ENCODE assay signal across 1 cellular context in the genomic region with DNA sequence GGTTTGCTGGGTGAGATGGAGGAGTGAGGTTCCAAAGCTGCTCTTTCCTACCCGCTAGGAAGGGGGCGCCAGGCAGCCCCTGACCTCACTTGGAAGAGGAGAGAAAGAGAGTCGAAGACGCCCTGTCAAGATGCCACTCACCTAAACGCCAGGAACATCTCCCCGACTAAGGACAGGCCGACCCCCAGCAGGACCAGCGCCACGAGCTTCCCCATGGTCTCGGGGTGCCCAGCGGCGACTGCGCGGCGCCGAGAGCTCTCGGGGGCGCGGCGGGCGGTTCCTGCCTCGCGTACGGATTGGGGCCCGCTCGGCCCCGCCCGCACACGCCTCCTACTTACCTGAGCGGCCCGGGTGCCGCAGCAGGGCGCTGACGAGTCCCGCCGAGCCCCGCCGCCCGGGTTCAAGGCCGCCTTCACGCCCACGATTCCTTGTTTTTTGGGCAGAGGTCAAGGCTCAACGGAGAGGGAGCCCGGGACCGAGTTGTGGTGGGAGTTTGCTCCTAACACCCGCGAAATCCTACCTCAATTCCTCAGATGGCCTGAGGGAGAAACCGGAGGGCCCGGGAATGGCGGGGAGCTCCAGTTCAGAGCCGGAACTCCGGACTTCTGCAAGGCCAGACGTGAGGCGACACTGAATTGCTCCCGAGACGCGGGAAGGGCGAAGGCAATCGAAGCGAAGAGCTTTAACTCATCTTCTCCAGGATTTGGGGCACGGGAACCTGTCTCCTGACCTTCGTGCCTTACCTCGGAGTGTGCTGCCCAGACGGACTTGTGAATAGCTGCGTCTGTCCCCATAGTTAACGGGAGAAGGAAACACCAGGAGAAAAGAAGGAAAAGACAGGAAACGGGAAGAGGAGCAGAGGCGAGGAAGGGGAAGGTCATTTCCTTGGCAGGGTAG.
TF ChIP-seq lines count a peak whose summit lies in the region.

A gene (minus strand): TSS at position 240 of the 897 bp plus-strand sequence. CDS start 25 bp downstream, at position 215.

TF ChIP-seq in HepG2, 621 proteins besides CTCF, POLR2A, EP300 and RAD21 (continued from another document and continues in another):
- TF ChIP-seq, protein P1, sequence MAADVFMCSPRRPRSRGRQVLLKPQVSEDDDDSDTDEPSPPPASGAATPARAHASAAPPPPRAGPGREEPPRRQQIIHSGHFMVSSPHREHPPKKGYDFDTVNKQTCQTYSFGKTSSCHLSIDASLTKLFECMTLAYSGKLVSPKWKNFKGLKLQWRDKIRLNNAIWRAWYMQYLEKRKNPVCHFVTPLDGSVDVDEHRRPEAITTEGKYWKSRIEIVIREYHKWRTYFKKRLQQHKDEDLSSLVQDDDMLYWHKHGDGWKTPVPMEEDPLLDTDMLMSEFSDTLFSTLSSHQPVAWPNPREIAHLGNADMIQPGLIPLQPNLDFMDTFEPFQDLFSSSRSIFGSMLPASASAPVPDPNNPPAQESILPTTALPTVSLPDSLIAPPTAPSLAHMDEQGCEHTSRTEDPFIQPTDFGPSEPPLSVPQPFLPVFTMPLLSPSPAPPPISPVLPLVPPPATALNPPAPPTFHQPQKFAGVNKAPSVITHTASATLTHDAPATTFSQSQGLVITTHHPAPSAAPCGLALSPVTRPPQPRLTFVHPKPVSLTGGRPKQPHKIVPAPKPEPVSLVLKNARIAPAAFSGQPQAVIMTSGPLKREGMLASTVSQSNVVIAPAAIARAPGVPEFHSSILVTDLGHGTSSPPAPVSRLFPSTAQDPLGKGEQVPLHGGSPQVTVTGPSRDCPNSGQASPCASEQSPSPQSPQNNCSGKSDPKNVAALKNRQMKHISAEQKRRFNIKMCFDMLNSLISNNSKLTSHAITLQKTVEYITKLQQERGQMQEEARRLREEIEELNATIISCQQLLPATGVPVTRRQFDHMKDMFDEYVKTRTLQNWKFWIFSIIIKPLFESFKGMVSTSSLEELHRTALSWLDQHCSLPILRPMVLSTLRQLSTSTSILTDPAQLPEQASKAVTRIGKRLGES (CRISPR knock-in tag; IDR thresholded peaks at IDR 0.05; ENCODE audit: borderline replicate concordance), result 0 out of 2 replicates have a peak, but pooled peaks have one; percentile 43
- TF ChIP-seq, protein P2, sequence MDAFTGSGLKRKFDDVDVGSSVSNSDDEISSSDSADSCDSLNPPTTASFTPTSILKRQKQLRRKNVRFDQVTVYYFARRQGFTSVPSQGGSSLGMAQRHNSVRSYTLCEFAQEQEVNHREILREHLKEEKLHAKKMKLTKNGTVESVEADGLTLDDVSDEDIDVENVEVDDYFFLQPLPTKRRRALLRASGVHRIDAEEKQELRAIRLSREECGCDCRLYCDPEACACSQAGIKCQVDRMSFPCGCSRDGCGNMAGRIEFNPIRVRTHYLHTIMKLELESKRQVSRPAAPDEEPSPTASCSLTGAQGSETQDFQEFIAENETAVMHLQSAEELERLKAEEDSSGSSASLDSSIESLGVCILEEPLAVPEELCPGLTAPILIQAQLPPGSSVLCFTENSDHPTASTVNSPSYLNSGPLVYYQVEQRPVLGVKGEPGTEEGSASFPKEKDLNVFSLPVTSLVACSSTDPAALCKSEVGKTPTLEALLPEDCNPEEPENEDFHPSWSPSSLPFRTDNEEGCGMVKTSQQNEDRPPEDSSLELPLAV (CRISPR knock-in tag; conservative IDR thresholded peaks at IDR 0.05; ENCODE audit: low read depth), result no peak
- TF ChIP-seq, protein P3, sequence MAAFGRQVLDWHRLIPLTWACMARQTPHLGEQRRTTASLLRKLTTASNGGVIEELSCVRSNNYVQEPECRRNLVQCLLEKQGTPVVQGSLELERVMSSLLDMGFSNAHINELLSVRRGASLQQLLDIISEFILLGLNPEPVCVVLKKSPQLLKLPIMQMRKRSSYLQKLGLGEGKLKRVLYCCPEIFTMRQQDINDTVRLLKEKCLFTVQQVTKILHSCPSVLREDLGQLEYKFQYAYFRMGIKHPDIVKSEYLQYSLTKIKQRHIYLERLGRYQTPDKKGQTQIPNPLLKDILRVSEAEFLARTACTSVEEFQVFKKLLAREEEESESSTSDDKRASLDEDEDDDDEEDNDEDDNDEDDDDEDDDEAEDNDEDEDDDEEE (CRISPR knock-in tag; IDR thresholded peaks at IDR 0.05), result peak; percentile 91
- TF ChIP-seq SMARCC2 (IDR thresholded peaks at IDR 0.05) (no peak), ZNF205 (CRISPR knock-in tag; IDR thresholded peaks at IDR 0.05) (peak; percentile 41; the same call in 1 of the 2 replicates), MED1 (CRISPR knock-in tag; IDR thresholded peaks at IDR 0.05) (peak; percentile 60), RARG (CRISPR knock-in tag; IDR thresholded peaks at IDR 0.05; ENCODE audit: low read depth) (no peak), MEF2D (CRISPR knock-in tag; IDR thresholded peaks at IDR 0.05) (no peak), MZF1 (CRISPR knock-in tag; IDR thresholded peaks at IDR 0.05; ENCODE audit: borderline replicate concordance) (no peak), ZNF292 (CRISPR knock-in tag; IDR thresholded peaks at IDR 0.05; ENCODE audit: borderline replicate concordance, low read depth) (no peak), ZNF709 (CRISPR knock-in tag; IDR thresholded peaks at IDR 0.05) (peak; percentile 79), ZNF264 (CRISPR knock-in tag; IDR thresholded peaks at IDR 0.05) (0 out of 2 replicates have a peak, but pooled peaks have one; percentile 77), SMC3 (IDR thresholded peaks at IDR 0.05; ENCODE audit: low read length) (peak; percentile 42; the same call in 1 of the 2 replicates), MAF1 (CRISPR knock-in tag; IDR thresholded peaks at IDR 0.05; ENCODE audit: borderline replicate concordance) (peak; percentile 83; the same call in 1 of the 2 replicates), ETV6 (CRISPR knock-in tag; conservative IDR thresholded peaks at IDR 0.05) (peak; percentile 44; the same call in 1 of the 2 replicates), ZNF614 (CRISPR knock-in tag; IDR thresholded peaks at IDR 0.05; ENCODE audit: borderline replicate concordance) (no peak), ARHGAP35 (CRISPR knock-in tag; IDR thresholded peaks at IDR 0.05; ENCODE audit: borderline replicate concordance) (no peak), ZNF549 (CRISPR knock-in tag; IDR thresholded peaks at IDR 0.05) (no peak), KAT2B (IDR thresholded peaks at IDR 0.05; ENCODE audit: borderline replicate concordance, low read depth, low read length) (no peak), ZNF589 (CRISPR knock-in tag; conservative IDR thresholded peaks at IDR 0.05) (no peak), NBN (conservative IDR thresholded peaks at IDR 0.05) (no peak), TOPORS (CRISPR knock-in tag; IDR thresholded peaks at IDR 0.05) (0 out of 2 replicates have a peak, but pooled peaks have one; percentile 7), GTF2F1 (IDR thresholded peaks at IDR 0.05; ENCODE audit: low read length) (no peak), ZNF781 (CRISPR knock-in tag; IDR thresholded peaks at IDR 0.05; ENCODE audit: borderline replicate concordance, not compliant biosample characterization) (no peak), PRPF4 (IDR thresholded peaks at IDR 0.05; ENCODE audit: low read depth, low read length, poor library complexity, severe bottlenecking) (no peak), NCOA1 (CRISPR knock-in tag; IDR thresholded peaks at IDR 0.05) (no peak), ZSCAN30 (CRISPR knock-in tag; IDR thresholded peaks at IDR 0.05) (no peak), ELF1 (CRISPR knock-in tag; IDR thresholded peaks at IDR 0.05) (no peak), TRIM24 (CRISPR knock-in tag; IDR thresholded peaks at IDR 0.05) (0 out of 2 replicates have a peak, but pooled peaks have one; percentile 13), SMARCE1 (IDR thresholded peaks at IDR 0.05; ENCODE audit: borderline replicate concordance) (no peak), JDP2 (CRISPR knock-in tag; IDR thresholded peaks at IDR 0.05; ENCODE audit: borderline replicate concordance) (no peak)
- TF ChIP-seq, protein P4, sequence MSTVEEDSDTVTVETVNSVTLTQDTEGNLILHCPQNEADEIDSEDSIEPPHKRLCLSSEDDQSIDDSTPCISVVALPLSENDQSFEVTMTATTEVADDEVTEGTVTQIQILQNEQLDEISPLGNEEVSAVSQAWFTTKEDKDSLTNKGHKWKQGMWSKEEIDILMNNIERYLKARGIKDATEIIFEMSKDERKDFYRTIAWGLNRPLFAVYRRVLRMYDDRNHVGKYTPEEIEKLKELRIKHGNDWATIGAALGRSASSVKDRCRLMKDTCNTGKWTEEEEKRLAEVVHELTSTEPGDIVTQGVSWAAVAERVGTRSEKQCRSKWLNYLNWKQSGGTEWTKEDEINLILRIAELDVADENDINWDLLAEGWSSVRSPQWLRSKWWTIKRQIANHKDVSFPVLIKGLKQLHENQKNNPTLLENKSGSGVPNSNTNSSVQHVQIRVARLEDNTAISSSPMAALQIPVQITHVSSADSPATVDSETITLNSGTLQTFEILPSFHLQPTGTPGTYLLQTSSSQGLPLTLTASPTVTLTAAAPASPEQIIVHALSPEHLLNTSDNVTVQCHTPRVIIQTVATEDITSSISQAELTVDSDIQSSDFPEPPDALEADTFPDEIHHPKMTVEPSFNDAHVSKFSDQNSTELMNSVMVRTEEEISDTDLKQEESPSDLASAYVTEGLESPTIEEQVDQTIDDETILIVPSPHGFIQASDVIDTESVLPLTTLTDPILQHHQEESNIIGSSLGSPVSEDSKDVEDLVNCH (CRISPR knock-in tag; IDR thresholded peaks at IDR 0.05), result no peak
- TF ChIP-seq, protein P5, sequence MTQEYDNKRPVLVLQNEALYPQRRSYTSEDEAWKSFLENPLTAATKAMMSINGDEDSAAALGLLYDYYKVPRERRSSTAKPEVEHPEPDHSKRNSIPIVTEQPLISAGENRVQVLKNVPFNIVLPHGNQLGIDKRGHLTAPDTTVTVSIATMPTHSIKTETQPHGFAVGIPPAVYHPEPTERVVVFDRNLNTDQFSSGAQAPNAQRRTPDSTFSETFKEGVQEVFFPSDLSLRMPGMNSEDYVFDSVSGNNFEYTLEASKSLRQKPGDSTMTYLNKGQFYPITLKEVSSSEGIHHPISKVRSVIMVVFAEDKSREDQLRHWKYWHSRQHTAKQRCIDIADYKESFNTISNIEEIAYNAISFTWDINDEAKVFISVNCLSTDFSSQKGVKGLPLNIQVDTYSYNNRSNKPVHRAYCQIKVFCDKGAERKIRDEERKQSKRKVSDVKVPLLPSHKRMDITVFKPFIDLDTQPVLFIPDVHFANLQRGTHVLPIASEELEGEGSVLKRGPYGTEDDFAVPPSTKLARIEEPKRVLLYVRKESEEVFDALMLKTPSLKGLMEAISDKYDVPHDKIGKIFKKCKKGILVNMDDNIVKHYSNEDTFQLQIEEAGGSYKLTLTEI (CRISPR knock-in tag; conservative IDR thresholded peaks at IDR 0.05), result no peak
- TF ChIP-seq, protein P6, sequence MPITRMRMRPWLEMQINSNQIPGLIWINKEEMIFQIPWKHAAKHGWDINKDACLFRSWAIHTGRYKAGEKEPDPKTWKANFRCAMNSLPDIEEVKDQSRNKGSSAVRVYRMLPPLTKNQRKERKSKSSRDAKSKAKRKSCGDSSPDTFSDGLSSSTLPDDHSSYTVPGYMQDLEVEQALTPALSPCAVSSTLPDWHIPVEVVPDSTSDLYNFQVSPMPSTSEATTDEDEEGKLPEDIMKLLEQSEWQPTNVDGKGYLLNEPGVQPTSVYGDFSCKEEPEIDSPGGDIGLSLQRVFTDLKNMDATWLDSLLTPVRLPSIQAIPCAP (CRISPR knock-in tag; IDR thresholded peaks at IDR 0.05; ENCODE audit: low read depth), result no peak
- TF ChIP-seq, protein P7, sequence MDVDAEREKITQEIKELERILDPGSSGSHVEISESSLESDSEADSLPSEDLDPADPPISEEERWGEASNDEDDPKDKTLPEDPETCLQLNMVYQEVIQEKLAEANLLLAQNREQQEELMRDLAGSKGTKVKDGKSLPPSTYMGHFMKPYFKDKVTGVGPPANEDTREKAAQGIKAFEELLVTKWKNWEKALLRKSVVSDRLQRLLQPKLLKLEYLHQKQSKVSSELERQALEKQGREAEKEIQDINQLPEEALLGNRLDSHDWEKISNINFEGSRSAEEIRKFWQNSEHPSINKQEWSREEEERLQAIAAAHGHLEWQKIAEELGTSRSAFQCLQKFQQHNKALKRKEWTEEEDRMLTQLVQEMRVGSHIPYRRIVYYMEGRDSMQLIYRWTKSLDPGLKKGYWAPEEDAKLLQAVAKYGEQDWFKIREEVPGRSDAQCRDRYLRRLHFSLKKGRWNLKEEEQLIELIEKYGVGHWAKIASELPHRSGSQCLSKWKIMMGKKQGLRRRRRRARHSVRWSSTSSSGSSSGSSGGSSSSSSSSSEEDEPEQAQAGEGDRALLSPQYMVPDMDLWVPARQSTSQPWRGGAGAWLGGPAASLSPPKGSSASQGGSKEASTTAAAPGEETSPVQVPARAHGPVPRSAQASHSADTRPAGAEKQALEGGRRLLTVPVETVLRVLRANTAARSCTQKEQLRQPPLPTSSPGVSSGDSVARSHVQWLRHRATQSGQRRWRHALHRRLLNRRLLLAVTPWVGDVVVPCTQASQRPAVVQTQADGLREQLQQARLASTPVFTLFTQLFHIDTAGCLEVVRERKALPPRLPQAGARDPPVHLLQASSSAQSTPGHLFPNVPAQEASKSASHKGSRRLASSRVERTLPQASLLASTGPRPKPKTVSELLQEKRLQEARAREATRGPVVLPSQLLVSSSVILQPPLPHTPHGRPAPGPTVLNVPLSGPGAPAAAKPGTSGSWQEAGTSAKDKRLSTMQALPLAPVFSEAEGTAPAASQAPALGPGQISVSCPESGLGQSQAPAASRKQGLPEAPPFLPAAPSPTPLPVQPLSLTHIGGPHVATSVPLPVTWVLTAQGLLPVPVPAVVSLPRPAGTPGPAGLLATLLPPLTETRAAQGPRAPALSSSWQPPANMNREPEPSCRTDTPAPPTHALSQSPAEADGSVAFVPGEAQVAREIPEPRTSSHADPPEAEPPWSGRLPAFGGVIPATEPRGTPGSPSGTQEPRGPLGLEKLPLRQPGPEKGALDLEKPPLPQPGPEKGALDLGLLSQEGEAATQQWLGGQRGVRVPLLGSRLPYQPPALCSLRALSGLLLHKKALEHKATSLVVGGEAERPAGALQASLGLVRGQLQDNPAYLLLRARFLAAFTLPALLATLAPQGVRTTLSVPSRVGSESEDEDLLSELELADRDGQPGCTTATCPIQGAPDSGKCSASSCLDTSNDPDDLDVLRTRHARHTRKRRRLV (CRISPR knock-in tag; IDR thresholded peaks at IDR 0.05), result peak; percentile 89
- TF ChIP-seq, protein P8, sequence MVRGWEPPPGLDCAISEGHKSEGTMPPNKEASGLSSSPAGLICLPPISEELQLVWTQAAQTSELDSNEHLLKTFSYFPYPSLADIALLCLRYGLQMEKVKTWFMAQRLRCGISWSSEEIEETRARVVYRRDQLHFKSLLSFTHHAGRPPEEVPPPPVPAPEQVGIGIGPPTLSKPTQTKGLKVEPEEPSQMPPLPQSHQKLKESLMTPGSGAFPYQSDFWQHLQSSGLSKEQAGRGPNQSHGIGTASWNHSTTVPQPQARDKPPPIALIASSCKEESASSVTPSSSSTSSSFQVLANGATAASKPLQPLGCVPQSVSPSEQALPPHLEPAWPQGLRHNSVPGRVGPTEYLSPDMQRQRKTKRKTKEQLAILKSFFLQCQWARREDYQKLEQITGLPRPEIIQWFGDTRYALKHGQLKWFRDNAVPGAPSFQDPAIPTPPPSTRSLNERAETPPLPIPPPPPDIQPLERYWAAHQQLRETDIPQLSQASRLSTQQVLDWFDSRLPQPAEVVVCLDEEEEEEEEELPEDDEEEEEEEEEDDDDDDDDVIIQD (CRISPR knock-in tag; IDR thresholded peaks at IDR 0.05; ENCODE audit: low read depth), result peak; percentile 27; the same call in 1 of the 2 replicates
- TF ChIP-seq, protein P9, sequence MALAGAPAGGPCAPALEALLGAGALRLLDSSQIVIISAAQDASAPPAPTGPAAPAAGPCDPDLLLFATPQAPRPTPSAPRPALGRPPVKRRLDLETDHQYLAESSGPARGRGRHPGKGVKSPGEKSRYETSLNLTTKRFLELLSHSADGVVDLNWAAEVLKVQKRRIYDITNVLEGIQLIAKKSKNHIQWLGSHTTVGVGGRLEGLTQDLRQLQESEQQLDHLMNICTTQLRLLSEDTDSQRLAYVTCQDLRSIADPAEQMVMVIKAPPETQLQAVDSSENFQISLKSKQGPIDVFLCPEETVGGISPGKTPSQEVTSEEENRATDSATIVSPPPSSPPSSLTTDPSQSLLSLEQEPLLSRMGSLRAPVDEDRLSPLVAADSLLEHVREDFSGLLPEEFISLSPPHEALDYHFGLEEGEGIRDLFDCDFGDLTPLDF (CRISPR knock-in tag; IDR thresholded peaks at IDR 0.05), result no peak
